In the genomic region with DNA sequence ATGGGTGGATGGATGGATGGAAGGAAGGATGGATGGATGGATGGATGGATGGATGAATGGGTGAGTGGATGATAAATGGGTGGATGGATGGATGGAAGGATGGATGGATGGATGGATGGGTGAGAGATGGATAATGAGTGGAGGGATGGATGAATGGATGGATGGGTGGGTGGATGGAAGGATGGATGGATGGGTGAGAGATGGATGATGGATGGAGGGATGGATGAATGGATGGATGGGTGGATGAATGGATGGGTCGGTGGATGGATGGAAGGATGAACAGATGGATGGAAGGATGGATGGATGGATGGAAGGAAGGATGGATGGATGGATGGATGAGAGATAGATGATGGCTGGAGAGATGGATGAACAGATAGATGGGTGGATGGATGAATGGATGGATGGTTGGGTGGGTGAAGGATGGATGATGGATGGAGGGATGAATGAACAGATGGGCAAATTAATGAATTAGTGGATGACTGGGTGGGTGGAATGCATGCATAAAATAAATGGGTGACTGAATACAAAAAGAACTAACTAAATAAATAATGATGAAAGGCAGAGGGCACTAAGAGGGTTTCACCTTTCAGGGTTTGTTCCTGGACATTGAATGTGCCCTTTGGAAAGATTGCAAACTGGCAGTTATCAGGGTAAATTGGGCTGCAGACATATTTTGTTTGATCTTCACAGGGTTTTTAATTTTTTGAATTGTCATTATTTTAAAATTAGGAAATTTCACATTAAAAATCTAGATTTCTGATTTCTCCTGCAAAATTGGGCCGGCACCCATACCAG, we compare ENCODE assay signal across 1 cellular context.
TF ChIP-seq lines count a peak whose summit lies in the region.

No MANE protein-coding gene starts in this region.

TF ChIP-seq in GM12878, 131 proteins besides CTCF, POLR2A, EP300 and RAD21:
- TF ChIP-seq, protein P1, sequence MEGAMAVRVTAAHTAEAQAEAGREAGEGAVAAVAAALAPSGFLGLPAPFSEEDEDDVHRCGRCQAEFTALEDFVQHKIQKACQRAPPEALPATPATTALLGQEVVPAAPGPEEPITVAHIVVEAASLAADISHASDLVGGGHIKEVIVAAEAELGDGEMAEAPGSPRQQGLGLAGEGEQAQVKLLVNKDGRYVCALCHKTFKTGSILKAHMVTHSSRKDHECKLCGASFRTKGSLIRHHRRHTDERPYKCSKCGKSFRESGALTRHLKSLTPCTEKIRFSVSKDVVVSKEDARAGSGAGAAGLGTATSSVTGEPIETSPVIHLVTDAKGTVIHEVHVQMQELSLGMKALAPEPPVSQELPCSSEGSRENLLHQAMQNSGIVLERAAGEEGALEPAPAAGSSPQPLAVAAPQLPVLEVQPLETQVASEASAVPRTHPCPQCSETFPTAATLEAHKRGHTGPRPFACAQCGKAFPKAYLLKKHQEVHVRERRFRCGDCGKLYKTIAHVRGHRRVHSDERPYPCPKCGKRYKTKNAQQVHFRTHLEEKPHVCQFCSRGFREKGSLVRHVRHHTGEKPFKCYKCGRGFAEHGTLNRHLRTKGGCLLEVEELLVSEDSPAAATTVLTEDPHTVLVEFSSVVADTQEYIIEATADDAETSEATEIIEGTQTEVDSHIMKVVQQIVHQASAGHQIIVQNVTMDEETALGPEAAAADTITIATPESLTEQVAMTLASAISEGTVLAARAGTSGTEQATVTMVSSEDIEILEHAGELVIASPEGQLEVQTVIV (IDR thresholded peaks at IDR 0.05; ENCODE audit: borderline replicate concordance, partially characterized antibody), result peak; percentile 29
- TF ChIP-seq SMAD5 (IDR thresholded peaks at IDR 0.05; ENCODE audit: low read depth) (no peak), MTA2 (IDR thresholded peaks at IDR 0.05; ENCODE audit: low read depth) (no peak), BRCA1 (IDR thresholded peaks at IDR 0.05; ENCODE audit: low read depth, low read length) (no peak), IKZF1 (conservative IDR thresholded peaks at IDR 0.05) (no peak), SUZ12 (IDR thresholded peaks at IDR 0.05; ENCODE audit: unreplicated experiment) (no peak), RBBP5 (conservative IDR thresholded peaks at IDR 0.05) (no peak), ASH2L (IDR thresholded peaks at IDR 0.05; ENCODE audit: borderline replicate concordance, low read depth) (no peak)
- TF ChIP-seq, protein P2, sequence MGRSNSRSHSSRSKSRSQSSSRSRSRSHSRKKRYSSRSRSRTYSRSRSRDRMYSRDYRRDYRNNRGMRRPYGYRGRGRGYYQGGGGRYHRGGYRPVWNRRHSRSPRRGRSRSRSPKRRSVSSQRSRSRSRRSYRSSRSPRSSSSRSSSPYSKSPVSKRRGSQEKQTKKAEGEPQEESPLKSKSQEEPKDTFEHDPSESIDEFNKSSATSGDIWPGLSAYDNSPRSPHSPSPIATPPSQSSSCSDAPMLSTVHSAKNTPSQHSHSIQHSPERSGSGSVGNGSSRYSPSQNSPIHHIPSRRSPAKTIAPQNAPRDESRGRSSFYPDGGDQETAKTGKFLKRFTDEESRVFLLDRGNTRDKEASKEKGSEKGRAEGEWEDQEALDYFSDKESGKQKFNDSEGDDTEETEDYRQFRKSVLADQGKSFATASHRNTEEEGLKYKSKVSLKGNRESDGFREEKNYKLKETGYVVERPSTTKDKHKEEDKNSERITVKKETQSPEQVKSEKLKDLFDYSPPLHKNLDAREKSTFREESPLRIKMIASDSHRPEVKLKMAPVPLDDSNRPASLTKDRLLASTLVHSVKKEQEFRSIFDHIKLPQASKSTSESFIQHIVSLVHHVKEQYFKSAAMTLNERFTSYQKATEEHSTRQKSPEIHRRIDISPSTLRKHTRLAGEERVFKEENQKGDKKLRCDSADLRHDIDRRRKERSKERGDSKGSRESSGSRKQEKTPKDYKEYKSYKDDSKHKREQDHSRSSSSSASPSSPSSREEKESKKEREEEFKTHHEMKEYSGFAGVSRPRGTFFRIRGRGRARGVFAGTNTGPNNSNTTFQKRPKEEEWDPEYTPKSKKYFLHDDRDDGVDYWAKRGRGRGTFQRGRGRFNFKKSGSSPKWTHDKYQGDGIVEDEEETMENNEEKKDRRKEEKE (IDR thresholded peaks at IDR 0.05), result no peak
